ENCODE assay signal across 8 cellular contexts in genomic region chr1:59146651-59147358, GRCh38.
DNase-seq lines count a peak whose midpoint lies in the region; ATAC-seq and TF ChIP-seq lines count a peak whose summit lies in the region.

No MANE protein-coding gene starts in this region.

- intact Hi-C loops in HCT116 (cut with micrococcal nuclease) (loop anchor here (5.0 kb wide), 1 partner anchor 550 kb away; no protein-coding TSS in a partner anchor), Panc1 (cut with micrococcal nuclease; ENCODE audit: unreplicated experiment) (loop anchor here (5.0 kb wide), 2 partner anchors 150 to 365 kb away; partner anchors contain the start of genes FGGY and JUN), left ventricle myocardium superior (cut with micrococcal nuclease) (loop anchor here (10.0 kb wide), 1 partner anchor 362 kb away; the partner anchor contains the start of gene JUN)

- H3K4me1 Mint-ChIP-seq in activated naive CD4-positive, alpha-beta T cell treated with anti-CD3 and anti-CD28 coated beads, Interleukin-2, amount 50 U/mL, for 24 hours, result peaks cover 13% of the 10 kb centered on the region

- peak overlapping the region; percentile 48 for H3K9ac ChIP-seq in HCT116 (ENCODE audit: low read length)

- RAD21 ChIA-PET in HCT116 (lab: Charles Lee; ENCODE audit: low non-redundant PET in 1 of 2, low total read pairs in 2 of 2, uncharacterized antibody in 2 of 2, unreplicated experiment in 2 of 2), result no interaction called here

- H3K9me3 ChIP-seq in HCT116 (ENCODE audit: control insufficient read depth in 1 of 2, insufficient read depth in 1 of 2, low read depth in 1 of 2, low read length in 2 of 2) (no peaks in the 10 kb centered on the region), Panc1 (ENCODE audit: control insufficient read depth, insufficient read depth, low read depth, low read length) (no peaks in the 10 kb centered on the region)

- H3K27ac Mint-ChIP-seq in activated naive CD4-positive, alpha-beta T cell treated with anti-CD3 and anti-CD28 coated beads, Interleukin-2, amount 50 U/mL, for 24 hours, result no peak overlapping the region

- no peak for TF ChIP-seq RAD21 in HCT116 (IDR thresholded peaks at IDR 0.05; ENCODE audit: low read depth)

- BruUV-seq in HCT116 (replicated peaks; lab: Mats Ljungman, UMichigan) (no TSS peak), Panc1 (replicated peaks; lab: Mats Ljungman, UMichigan) (no TSS peak)

- in situ Hi-C loops in Panc1 (cut with HindIII; ENCODE audit: low pct_unique_long_range_greater_than_20kb, low sequenced_read_pairs), result no loop called here

- POLR2A ChIA-PET in HCT116 (lab: Charles Lee) (no interaction called here), Panc1 (lab: Charles Lee) (interaction anchor here (0.7 kb wide), 2 partner anchors 549 to 730 kb away, joined by 4 to 8 read pairs; no protein-coding TSS in a partner anchor)

- H3K27me3 ChIP-seq in HCT116 (ENCODE audit: insufficient read depth, low read length) (no peaks in the 10 kb centered on the region), Panc1 (ENCODE audit: control insufficient read depth, insufficient read depth, low read length) (no peaks in the 10 kb centered on the region)

- H3K9me3 Mint-ChIP-seq in activated naive CD4-positive, alpha-beta T cell treated with anti-CD3 and anti-CD28 coated beads, Interleukin-2, amount 50 U/mL, for 24 hours, result no peaks in the 10 kb centered on the region

- peak overlapping the region; percentile 92 for H2AFZ ChIP-seq in HCT116 (ENCODE audit: low read depth, low read length, poor library complexity, severe bottlenecking)

- H3K9me2 ChIP-seq in HCT116 (ENCODE audit: insufficient read depth), result no peaks in the 10 kb centered on the region

- H4K20me1 ChIP-seq in HCT116 (ENCODE audit: insufficient read depth), result no peaks in the 10 kb centered on the region

- CTCF ChIA-PET in HCT116 (lab: Charles Lee), result no interaction called here
- CTCF ChIA-PET in Panc1 (lab: Charles Lee), result no interaction called here

- DNase-seq in GM10266 (ENCODE audit: extremely low spot score) (peak; percentile 69), HCT116 (ENCODE audit: low read depth, low spot score) (no peak), Panc1 (ENCODE audit: low read depth, low spot score) (no peak), left ventricle myocardium superior (peak; percentile 75), retina (peak; percentile 71), hippocampal formation (lab: John Stamatoyannopoulos, UW) (no peak), NCI-H774 (lab: John Stamatoyannopoulos, UW) (no peak)

- H3K4me2 ChIP-seq in HCT116 (ENCODE audit: low read length), result peak overlapping the region; percentile 95

- TF ChIP-seq CTCF in GM10266 (IDR thresholded peaks at IDR 0.05; ENCODE audit: control insufficient read depth, insufficient read depth, low read depth, missing control alignments), result peak; percentile 30
- no peak for TF ChIP-seq CTCF in HCT116 (IDR thresholded peaks at IDR 0.05 in 2 of 3, conservative IDR thresholded peaks at IDR 0.05 in 1 of 3; ENCODE audit: borderline replicate concordance in 1 of 3, insufficient read depth in 1 of 3, low read depth in 2 of 3, low read length in 2 of 3)
- peak; percentile 29 for TF ChIP-seq CTCF in Panc1 (IDR thresholded peaks at IDR 0.05)

- no peak for TF ChIP-seq POLR2A in HCT116 (IDR thresholded peaks at IDR 0.05; ENCODE audit: borderline replicate concordance, extremely low read depth, insufficient read depth, insufficient read length)

- H3K79me2 ChIP-seq in HCT116 (ENCODE audit: insufficient read depth, low read length), result no peaks in the 10 kb centered on the region

- H3K4me3 ChIP-seq in HCT116 (replicated peaks in 1 of 2; ENCODE audit: low read depth in 1 of 2, low read length in 2 of 2), result peak overlapping the region; percentile 40 to 64
- peak overlapping the region; percentile 52 to 74 for H3K4me3 ChIP-seq in Panc1 (ENCODE audit: low read depth in 2 of 2, low read length in 2 of 2)

- peaks cover 3% of the 10 kb centered on the region for H3K27me3 Mint-ChIP-seq in activated naive CD4-positive, alpha-beta T cell treated with anti-CD3 and anti-CD28 coated beads, Interleukin-2, amount 50 U/mL, for 24 hours

- H3K4me1 ChIP-seq in HCT116 (ENCODE audit: control insufficient read depth in 1 of 2, insufficient read depth in 2 of 2, low read length in 2 of 2) (peaks cover 19 to 55% of the 10 kb centered on the region in 2 experiments), Panc1 (ENCODE audit: control insufficient read depth, insufficient read depth, low read length) (peaks cover 45% of the 10 kb centered on the region)

- peak overlapping the region; percentile 94 for H3K4me3 Mint-ChIP-seq in activated naive CD4-positive, alpha-beta T cell treated with anti-CD3 and anti-CD28 coated beads, Interleukin-2, amount 50 U/mL, for 24 hours

- H3K27ac ChIP-seq in HCT116 (ENCODE audit: low read depth, low read length) (no peak overlapping the region), Panc1 (ENCODE audit: low read length) (peak overlapping the region; percentile 89)

- ATAC-seq in HCT116 (peak; percentile 47), Panc1 (peak; percentile 81), left ventricle myocardium superior (peak; percentile 48)

- no peaks in the 10 kb centered on the region for H3K36me3 ChIP-seq in HCT116 (ENCODE audit: control insufficient read depth in 1 of 2, insufficient read depth in 2 of 2, low read length in 2 of 2)
- no peaks in the 10 kb centered on the region for H3K36me3 ChIP-seq in Panc1 (ENCODE audit: control insufficient read depth, insufficient read depth, low read length)

- H3K36me3 Mint-ChIP-seq in activated naive CD4-positive, alpha-beta T cell treated with anti-CD3 and anti-CD28 coated beads, Interleukin-2, amount 50 U/mL, for 24 hours, result no peaks in the 10 kb centered on the region

TF ChIP-seq in HCT116, 20 proteins besides CTCF, POLR2A, EP300 and RAD21:
- TF ChIP-seq SIN3A (IDR thresholded peaks at IDR 0.05; ENCODE audit: low read depth) (no peak), CEBPB (IDR thresholded peaks at IDR 0.05; ENCODE audit: low read depth) (no peak), SP1 (IDR thresholded peaks at IDR 0.05; ENCODE audit: low read depth) (no peak), ATF3 (IDR thresholded peaks at IDR 0.05) (no peak), ZBTB33 (IDR thresholded peaks at IDR 0.05; ENCODE audit: extremely low read depth, insufficient replicate concordance, low read length) (no peak), ZFX (IDR thresholded peaks at IDR 0.05) (no peak), ELF1 (IDR thresholded peaks at IDR 0.05; ENCODE audit: borderline replicate concordance, low read depth) (no peak), ZNF274 (IDR thresholded peaks at IDR 0.05; ENCODE audit: low read depth, low read length) (no peak), EZH2 (IDR thresholded peaks at IDR 0.05) (no peak)

Comparison
In these comparisons a context has a peak if more than half of its experiments do, and no peak if none do; other contexts are left out.
1. DNase-seq: peak in GM10266 (single experiment), left ventricle myocardium superior (single experiment) and retina (single experiment); none in HCT116 (single experiment), Panc1 (single experiment), hippocampal formation (0 of 2) and NCI-H774 (single experiment).
2. CTCF ChIP-seq: peak in GM10266 (single experiment) and Panc1 (single experiment); none in HCT116 (0 of 3).
3. Peak in every context shown above with its lines, with median percentiles within 50 percentile points of each other: ATAC-seq.